Comparison of ENCODE assay signal across 1 cellular context in the genomic region with DNA sequence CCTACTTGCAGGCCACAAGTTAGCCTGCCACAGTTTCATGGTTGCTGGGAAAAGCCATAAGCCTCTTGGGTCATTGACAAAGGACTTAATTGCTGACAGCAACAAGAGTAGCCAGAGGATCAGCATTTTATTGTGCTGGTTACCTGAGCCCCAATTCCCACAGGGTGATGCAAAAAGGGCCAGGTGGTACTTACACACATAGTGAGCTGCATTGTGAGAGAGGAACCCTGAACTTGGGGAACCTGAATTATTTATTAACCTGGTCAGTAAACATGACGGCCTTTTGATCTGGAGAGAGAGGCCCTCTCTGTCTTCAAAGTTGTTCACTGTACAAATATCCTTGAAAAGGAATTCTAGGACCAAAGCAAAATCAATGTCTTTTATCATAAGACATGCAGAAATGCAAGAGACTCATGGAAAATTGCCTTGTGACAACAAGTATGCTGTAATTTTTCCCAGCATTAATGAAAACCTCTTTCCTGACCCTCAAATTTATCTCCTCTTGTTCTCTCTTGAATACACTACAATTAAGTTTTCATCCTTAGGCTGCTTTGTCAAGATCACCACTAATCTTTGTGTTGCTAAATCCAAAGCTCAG.
TF ChIP-seq lines count a peak whose summit lies in the region.

No MANE protein-coding gene starts in this region.

TF ChIP-seq in HepG2, 621 proteins besides CTCF, POLR2A, EP300 and RAD21 (continued from another document and continues in another):
- TF ChIP-seq, protein P1, sequence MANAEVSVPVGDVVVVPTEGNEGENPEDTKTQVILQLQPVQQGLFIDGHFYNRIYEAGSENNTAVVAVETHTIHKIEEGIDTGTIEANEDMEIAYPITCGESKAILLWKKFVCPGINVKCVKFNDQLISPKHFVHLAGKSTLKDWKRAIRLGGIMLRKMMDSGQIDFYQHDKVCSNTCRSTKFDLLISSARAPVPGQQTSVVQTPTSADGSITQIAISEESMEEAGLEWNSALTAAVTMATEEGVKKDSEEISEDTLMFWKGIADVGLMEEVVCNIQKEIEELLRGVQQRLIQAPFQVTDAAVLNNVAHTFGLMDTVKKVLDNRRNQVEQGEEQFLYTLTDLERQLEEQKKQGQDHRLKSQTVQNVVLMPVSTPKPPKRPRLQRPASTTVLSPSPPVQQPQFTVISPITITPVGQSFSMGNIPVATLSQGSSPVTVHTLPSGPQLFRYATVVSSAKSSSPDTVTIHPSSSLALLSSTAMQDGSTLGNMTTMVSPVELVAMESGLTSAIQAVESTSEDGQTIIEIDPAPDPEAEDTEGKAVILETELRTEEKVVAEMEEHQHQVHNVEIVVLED (CRISPR knock-in tag; IDR thresholded peaks at IDR 0.05; ENCODE audit: borderline replicate concordance), result peak; percentile 51; the same call in 1 of the 2 replicates
- TF ChIP-seq SOX6 (IDR thresholded peaks at IDR 0.05) (no peak), SOX6 (CRISPR knock-in tag; IDR thresholded peaks at IDR 0.05) (peak; percentile 98), KLF16 (CRISPR knock-in tag; IDR thresholded peaks at IDR 0.05) (peak in 1 of 2 experiments; percentile 87; a peak in 1 of 4 replicates), ZNF766 (CRISPR knock-in tag; IDR thresholded peaks at IDR 0.05; ENCODE audit: borderline replicate concordance) (peak; percentile 31; the same call in 1 of the 2 replicates), ADNP (CRISPR knock-in tag; IDR thresholded peaks at IDR 0.05) (no peak), ZNF367 (CRISPR knock-in tag; IDR thresholded peaks at IDR 0.05; ENCODE audit: borderline replicate concordance) (no peak; the same call in 1 of the 2 replicates), ZNF282 (IDR thresholded peaks at IDR 0.05; ENCODE audit: partially characterized antibody) (no peak), ZNF563 (CRISPR knock-in tag; IDR thresholded peaks at IDR 0.05) (no peak), NFE2 (CRISPR knock-in tag; IDR thresholded peaks at IDR 0.05) (no peak), KDM5B (CRISPR knock-in tag; IDR thresholded peaks at IDR 0.05; ENCODE audit: borderline replicate concordance) (no peak), ZNF572 (CRISPR knock-in tag; IDR thresholded peaks at IDR 0.05) (no peak), SIX4 (CRISPR knock-in tag; IDR thresholded peaks at IDR 0.05) (peak; percentile 91), BCL6 (CRISPR knock-in tag; IDR thresholded peaks at IDR 0.05) (peak; percentile 98), TMF1 (CRISPR knock-in tag; IDR thresholded peaks at IDR 0.05; ENCODE audit: low read depth) (0 out of 2 replicates have a peak, but pooled peaks have one; percentile 47), ZSCAN12 (CRISPR knock-in tag; IDR thresholded peaks at IDR 0.05) (0 out of 2 replicates have a peak, but pooled peaks have one; percentile 75), AGO1 (IDR thresholded peaks at IDR 0.05; ENCODE audit: low read depth, low read length, poor library complexity, severe bottlenecking) (no peak), ZNF24 (IDR thresholded peaks at IDR 0.05) (no peak), ZNF335 (CRISPR knock-in tag; IDR thresholded peaks at IDR 0.05) (peak; percentile 62; the same call in 1 of the 2 replicates), RXRA (CRISPR knock-in tag; IDR thresholded peaks at IDR 0.05) (peak; percentile 83; the same call in 1 of the 2 replicates), DNMT1 (CRISPR knock-in tag; IDR thresholded peaks at IDR 0.05) (no peak), NR3C1 (CRISPR knock-in tag; IDR thresholded peaks at IDR 0.05) (no peak), NBN (conservative IDR thresholded peaks at IDR 0.05) (no peak), ZNF343 (CRISPR knock-in tag; IDR thresholded peaks at IDR 0.05) (peak; percentile 39; the same call in 1 of the 2 replicates), ZSCAN21 (CRISPR knock-in tag; IDR thresholded peaks at IDR 0.05; ENCODE audit: borderline replicate concordance) (no peak), JDP2 (CRISPR knock-in tag; IDR thresholded peaks at IDR 0.05; ENCODE audit: borderline replicate concordance) (no peak), NAIF1 (CRISPR knock-in tag; IDR thresholded peaks at IDR 0.05; ENCODE audit: borderline replicate concordance) (no peak), KLF12 (CRISPR knock-in tag; IDR thresholded peaks at IDR 0.05; ENCODE audit: borderline replicate concordance) (peak; percentile 71; the same call in 1 of the 2 replicates), ZNF207 (IDR thresholded peaks at IDR 0.05; ENCODE audit: borderline replicate concordance) (no peak), DMAP1 (CRISPR knock-in tag; IDR thresholded peaks at IDR 0.05) (peak; percentile 34; the same call in 1 of the 2 replicates), AKAP8 (CRISPR knock-in tag; IDR thresholded peaks at IDR 0.05) (peak; percentile 67; the same call in 1 of the 2 replicates), STAT5B (CRISPR knock-in tag; IDR thresholded peaks at IDR 0.05) (no peak; the same call in 1 of the 2 replicates)
- TF ChIP-seq, protein P2, sequence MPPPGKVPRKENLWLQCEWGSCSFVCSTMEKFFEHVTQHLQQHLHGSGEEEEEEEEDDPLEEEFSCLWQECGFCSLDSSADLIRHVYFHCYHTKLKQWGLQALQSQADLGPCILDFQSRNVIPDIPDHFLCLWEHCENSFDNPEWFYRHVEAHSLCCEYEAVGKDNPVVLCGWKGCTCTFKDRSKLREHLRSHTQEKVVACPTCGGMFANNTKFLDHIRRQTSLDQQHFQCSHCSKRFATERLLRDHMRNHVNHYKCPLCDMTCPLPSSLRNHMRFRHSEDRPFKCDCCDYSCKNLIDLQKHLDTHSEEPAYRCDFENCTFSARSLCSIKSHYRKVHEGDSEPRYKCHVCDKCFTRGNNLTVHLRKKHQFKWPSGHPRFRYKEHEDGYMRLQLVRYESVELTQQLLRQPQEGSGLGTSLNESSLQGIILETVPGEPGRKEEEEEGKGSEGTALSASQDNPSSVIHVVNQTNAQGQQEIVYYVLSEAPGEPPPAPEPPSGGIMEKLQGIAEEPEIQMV (CRISPR knock-in tag; IDR thresholded peaks at IDR 0.05; ENCODE audit: low read depth), result no peak
- TF ChIP-seq, protein P3, sequence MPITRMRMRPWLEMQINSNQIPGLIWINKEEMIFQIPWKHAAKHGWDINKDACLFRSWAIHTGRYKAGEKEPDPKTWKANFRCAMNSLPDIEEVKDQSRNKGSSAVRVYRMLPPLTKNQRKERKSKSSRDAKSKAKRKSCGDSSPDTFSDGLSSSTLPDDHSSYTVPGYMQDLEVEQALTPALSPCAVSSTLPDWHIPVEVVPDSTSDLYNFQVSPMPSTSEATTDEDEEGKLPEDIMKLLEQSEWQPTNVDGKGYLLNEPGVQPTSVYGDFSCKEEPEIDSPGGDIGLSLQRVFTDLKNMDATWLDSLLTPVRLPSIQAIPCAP (CRISPR knock-in tag; IDR thresholded peaks at IDR 0.05; ENCODE audit: low read depth), result no peak
- TF ChIP-seq, protein P4, sequence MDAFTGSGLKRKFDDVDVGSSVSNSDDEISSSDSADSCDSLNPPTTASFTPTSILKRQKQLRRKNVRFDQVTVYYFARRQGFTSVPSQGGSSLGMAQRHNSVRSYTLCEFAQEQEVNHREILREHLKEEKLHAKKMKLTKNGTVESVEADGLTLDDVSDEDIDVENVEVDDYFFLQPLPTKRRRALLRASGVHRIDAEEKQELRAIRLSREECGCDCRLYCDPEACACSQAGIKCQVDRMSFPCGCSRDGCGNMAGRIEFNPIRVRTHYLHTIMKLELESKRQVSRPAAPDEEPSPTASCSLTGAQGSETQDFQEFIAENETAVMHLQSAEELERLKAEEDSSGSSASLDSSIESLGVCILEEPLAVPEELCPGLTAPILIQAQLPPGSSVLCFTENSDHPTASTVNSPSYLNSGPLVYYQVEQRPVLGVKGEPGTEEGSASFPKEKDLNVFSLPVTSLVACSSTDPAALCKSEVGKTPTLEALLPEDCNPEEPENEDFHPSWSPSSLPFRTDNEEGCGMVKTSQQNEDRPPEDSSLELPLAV (CRISPR knock-in tag; conservative IDR thresholded peaks at IDR 0.05; ENCODE audit: low read depth), result no peak
- TF ChIP-seq, protein P5, sequence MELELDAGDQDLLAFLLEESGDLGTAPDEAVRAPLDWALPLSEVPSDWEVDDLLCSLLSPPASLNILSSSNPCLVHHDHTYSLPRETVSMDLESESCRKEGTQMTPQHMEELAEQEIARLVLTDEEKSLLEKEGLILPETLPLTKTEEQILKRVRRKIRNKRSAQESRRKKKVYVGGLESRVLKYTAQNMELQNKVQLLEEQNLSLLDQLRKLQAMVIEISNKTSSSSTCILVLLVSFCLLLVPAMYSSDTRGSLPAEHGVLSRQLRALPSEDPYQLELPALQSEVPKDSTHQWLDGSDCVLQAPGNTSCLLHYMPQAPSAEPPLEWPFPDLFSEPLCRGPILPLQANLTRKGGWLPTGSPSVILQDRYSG (CRISPR knock-in tag; IDR thresholded peaks at IDR 0.05), result 0 out of 2 replicates have a peak, but pooled peaks have one; percentile 60
- TF ChIP-seq, protein P6, sequence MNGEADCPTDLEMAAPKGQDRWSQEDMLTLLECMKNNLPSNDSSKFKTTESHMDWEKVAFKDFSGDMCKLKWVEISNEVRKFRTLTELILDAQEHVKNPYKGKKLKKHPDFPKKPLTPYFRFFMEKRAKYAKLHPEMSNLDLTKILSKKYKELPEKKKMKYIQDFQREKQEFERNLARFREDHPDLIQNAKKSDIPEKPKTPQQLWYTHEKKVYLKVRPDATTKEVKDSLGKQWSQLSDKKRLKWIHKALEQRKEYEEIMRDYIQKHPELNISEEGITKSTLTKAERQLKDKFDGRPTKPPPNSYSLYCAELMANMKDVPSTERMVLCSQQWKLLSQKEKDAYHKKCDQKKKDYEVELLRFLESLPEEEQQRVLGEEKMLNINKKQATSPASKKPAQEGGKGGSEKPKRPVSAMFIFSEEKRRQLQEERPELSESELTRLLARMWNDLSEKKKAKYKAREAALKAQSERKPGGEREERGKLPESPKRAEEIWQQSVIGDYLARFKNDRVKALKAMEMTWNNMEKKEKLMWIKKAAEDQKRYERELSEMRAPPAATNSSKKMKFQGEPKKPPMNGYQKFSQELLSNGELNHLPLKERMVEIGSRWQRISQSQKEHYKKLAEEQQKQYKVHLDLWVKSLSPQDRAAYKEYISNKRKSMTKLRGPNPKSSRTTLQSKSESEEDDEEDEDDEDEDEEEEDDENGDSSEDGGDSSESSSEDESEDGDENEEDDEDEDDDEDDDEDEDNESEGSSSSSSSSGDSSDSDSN (CRISPR knock-in tag; IDR thresholded peaks at IDR 0.05), result no peak; the same call in 1 of the 2 replicates
- TF ChIP-seq, protein P7, sequence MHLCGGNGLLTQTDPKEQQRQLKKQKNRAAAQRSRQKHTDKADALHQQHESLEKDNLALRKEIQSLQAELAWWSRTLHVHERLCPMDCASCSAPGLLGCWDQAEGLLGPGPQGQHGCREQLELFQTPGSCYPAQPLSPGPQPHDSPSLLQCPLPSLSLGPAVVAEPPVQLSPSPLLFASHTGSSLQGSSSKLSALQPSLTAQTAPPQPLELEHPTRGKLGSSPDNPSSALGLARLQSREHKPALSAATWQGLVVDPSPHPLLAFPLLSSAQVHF (CRISPR knock-in tag; IDR thresholded peaks at IDR 0.05), result no peak
- TF ChIP-seq, protein P8, sequence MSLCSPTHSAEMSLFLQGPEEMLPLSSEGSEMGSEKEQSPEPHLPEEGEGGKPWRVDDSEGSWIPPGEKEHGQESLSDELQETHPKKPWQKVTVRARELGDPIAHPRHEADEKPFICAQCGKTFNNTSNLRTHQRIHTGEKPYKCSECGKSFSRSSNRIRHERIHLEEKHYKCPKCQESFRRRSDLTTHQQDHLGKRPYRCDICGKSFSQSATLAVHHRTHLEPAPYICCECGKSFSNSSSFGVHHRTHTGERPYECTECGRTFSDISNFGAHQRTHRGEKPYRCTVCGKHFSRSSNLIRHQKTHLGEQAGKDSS (CRISPR knock-in tag; IDR thresholded peaks at IDR 0.05; ENCODE audit: borderline replicate concordance, low read depth), result peak; percentile 73
- TF ChIP-seq, protein P9, sequence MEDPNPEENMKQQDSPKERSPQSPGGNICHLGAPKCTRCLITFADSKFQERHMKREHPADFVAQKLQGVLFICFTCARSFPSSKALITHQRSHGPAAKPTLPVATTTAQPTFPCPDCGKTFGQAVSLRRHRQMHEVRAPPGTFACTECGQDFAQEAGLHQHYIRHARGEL (CRISPR knock-in tag; IDR thresholded peaks at IDR 0.05), result no peak
- TF ChIP-seq, protein P10, sequence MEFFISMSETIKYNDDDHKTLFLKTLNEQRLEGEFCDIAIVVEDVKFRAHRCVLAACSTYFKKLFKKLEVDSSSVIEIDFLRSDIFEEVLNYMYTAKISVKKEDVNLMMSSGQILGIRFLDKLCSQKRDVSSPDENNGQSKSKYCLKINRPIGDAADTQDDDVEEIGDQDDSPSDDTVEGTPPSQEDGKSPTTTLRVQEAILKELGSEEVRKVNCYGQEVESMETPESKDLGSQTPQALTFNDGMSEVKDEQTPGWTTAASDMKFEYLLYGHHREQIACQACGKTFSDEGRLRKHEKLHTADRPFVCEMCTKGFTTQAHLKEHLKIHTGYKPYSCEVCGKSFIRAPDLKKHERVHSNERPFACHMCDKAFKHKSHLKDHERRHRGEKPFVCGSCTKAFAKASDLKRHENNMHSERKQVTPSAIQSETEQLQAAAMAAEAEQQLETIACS (CRISPR knock-in tag; IDR thresholded peaks at IDR 0.05), result peak; percentile 64
- TF ChIP-seq, protein P11, sequence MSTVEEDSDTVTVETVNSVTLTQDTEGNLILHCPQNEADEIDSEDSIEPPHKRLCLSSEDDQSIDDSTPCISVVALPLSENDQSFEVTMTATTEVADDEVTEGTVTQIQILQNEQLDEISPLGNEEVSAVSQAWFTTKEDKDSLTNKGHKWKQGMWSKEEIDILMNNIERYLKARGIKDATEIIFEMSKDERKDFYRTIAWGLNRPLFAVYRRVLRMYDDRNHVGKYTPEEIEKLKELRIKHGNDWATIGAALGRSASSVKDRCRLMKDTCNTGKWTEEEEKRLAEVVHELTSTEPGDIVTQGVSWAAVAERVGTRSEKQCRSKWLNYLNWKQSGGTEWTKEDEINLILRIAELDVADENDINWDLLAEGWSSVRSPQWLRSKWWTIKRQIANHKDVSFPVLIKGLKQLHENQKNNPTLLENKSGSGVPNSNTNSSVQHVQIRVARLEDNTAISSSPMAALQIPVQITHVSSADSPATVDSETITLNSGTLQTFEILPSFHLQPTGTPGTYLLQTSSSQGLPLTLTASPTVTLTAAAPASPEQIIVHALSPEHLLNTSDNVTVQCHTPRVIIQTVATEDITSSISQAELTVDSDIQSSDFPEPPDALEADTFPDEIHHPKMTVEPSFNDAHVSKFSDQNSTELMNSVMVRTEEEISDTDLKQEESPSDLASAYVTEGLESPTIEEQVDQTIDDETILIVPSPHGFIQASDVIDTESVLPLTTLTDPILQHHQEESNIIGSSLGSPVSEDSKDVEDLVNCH (CRISPR knock-in tag; IDR thresholded peaks at IDR 0.05), result no peak
- TF ChIP-seq, protein P12, sequence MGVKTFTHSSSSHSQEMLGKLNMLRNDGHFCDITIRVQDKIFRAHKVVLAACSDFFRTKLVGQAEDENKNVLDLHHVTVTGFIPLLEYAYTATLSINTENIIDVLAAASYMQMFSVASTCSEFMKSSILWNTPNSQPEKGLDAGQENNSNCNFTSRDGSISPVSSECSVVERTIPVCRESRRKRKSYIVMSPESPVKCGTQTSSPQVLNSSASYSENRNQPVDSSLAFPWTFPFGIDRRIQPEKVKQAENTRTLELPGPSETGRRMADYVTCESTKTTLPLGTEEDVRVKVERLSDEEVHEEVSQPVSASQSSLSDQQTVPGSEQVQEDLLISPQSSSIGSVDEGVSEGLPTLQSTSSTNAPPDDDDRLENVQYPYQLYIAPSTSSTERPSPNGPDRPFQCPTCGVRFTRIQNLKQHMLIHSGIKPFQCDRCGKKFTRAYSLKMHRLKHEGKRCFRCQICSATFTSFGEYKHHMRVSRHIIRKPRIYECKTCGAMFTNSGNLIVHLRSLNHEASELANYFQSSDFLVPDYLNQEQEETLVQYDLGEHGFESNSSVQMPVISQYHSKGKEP (CRISPR knock-in tag; IDR thresholded peaks at IDR 0.05), result no peak
